22 cellular contexts compared by ENCODE assay signal in genomic region chr5:173857231-173857630, GRCh38.
"Had no signal": no experiment of that assay in that cellular context is flagged by ENCODE, and none has a peak within 500 bp of the region (broad histone marks: within the 10 kb centered on the region; RNA-seq: fewer than 3 reads in every experiment).

No MANE protein-coding gene starts in this region.

- FAIRE-seq: endothelial cell of umbilical vein, frontal cortex, kidney had no signal

- H3K9me3 ChIP-seq: esophagus squamous epithelium, prostate gland, sigmoid colon, thoracic aorta, tibial nerve, upper lobe of right lung, uterus had no signal

- H3K27me3 ChIP-seq: esophagus squamous epithelium, hepatocyte, sigmoid colon, tibial nerve, upper lobe of right lung, uterus had no signal

- H3K27ac ChIP-seq: coronary artery, esophagus squamous epithelium, prostate gland, sigmoid colon, thoracic aorta, tibial nerve, upper lobe of right lung, uterus had no signal

- H2AFZ ChIP-seq: hepatocyte had no signal

- DNase-seq: dermis blood vessel endothelial cell; effector memory CD4-positive, alpha-beta T cell; esophagus squamous epithelium; head of caudate nucleus; kidney; natural killer cell; nucleus accumbens; right cardiac atrium; sigmoid colon; stimulated activated CD4-positive, alpha-beta T cell treated with anti-CD3 and anti-CD28 coated beads, Interleukin-4, amount 100 ng/mL, for 4 hours; stimulated activated naive B cell treated with anti-CD40 and anti-IgM and Interleukin-4, amounts not matched to agents 10 μg/mL and 1 μg/mL and 100 μg/mL, for 72 hours; upper lobe of right lung; uterus had no signal

- ATAC-seq: left lobe of liver; natural killer cell; right cardiac atrium; stimulated activated naive B cell treated with anti-CD40 and anti-IgM and Interleukin-4, amounts not matched to agents 10 μg/mL and 1 μg/mL and 100 μg/mL, for 72 hours; upper lobe of right lung had no signal

- H3K79me2 ChIP-seq: hepatocyte had no signal

- H3K4me1 ChIP-seq: esophagus squamous epithelium, prostate gland, tibial nerve, upper lobe of right lung, uterus had no signal

- H3K4me3 ChIP-seq: coronary artery, esophagus squamous epithelium, hepatocyte, lung, prostate gland, sigmoid colon, thoracic aorta, tibial nerve, upper lobe of right lung, uterus had no signal

- H3K36me3 ChIP-seq: esophagus squamous epithelium, prostate gland, sigmoid colon, thoracic aorta, tibial nerve, upper lobe of right lung, uterus had no signal
